ENCODE assay signal across 18 cellular contexts in genomic region chr6:118017301-118017854, GRCh38.
"Had no signal": no experiment of that assay in that cellular context is flagged by ENCODE, and none has a peak within 500 bp of the region (broad histone marks: within the 10 kb centered on the region; RNA-seq: fewer than 3 reads in every experiment).

No MANE protein-coding gene starts in this region.

- H3K27ac ChIP-seq: breast epithelium, thyroid gland, WERI-Rb-1 had no signal

- ATAC-seq: activated T-cell treated with anti-CD3 and anti-CD28 coated beads, Interleukin-2, amount 50 U/mL, for 72 hours; left lobe of liver had no signal

- H3K9me3 ChIP-seq: breast epithelium, thyroid gland had no signal

- H3K36me3 ChIP-seq: breast epithelium, thyroid gland, WERI-Rb-1 had no signal

- DNase-seq: activated CD4-positive, alpha-beta T cell treated with anti-CD3 and anti-CD28 coated beads for 1 hour; activated effector memory CD4-positive, alpha-beta T cell treated with anti-CD3 and anti-CD28 coated beads, Interleukin-2, amount 50 U/mL, for 16 hours; activated naive CD4-positive, alpha-beta T cell treated with anti-CD3 and anti-CD28 coated beads, Interleukin-2, amount 50 U/mL, for 16 hours; activated T-cell treated with anti-CD3 and anti-CD28 coated beads, Interleukin-2, amount 50 U/mL, for 72 hours; aorta; cerebellar nuclear complex; cortex of kidney; erythroblast; kidney; nephron progenitor cell; occipital lobe; stimulated activated CD4-positive, alpha-beta T cell treated with anti-CD3 and anti-CD28 coated beads, Interleukin-12 subunit alpha, Interleukin-12 subunit beta, amount 100 ng/mL, for 4 hours; stimulated activated CD4-positive, alpha-beta T cell treated with anti-CD3 and anti-CD28 coated beads, Interleukin-1b, Interleukin-23, amount 100 ng/mL, for 48 hours; stimulated activated naive CD4-positive, alpha-beta T cell treated with Interleukin-2 at 50 U/mL for 16 hours; thyroid gland; WERI-Rb-1 had no signal

- H3K4me1 ChIP-seq: breast epithelium, thyroid gland had no signal

- H3K27me3 ChIP-seq: breast epithelium, thyroid gland had no signal

- H3K4me3 ChIP-seq: breast epithelium, thyroid gland had no signal
